Comparison of ENCODE assay signal across 11 cellular contexts in the genomic region with DNA sequence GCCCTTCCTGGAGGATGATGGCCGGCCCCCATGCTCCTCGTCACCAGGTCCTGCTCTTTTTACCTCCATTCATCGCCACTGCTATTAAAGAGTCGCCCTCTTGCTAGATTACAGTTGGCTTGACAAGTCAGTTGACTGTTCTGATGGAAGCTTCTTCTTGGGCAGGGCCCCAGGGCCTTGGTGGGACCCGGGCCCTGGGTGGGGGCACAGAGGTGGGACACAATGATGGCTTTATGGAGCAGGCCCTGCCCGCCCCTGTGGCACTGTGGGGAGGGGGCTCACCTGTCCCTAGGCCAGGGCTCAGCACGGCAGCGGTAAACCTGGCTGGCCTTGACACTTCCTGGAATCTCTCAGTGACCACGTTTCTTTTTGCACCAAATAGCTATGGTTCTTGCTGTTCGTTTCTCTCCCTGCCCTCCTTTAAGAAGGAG. TPM values are rescaled to one million over a fixed set of nuclear protein-coding genes. Genes with fewer than 3 reads are reported as not detected.
DNase-seq lines count a peak whose midpoint lies in the region; TF ChIP-seq lines count a peak whose summit lies in the region.
"Had no signal": no experiment of that assay in that cellular context is flagged by ENCODE, and none has a peak within 500 bp of the region (broad histone marks: within the 10 kb centered on the region; RNA-seq: fewer than 3 reads in every experiment).

No MANE protein-coding gene starts in this region.

- H3K27me3 Mint-ChIP-seq in CD4-positive, alpha-beta memory T cell: no peaks in the 10 kb centered on the region
- H3K27me3 Mint-ChIP-seq in neural crest cell (ENCODE audit: low read depth): peaks cover 7% of the 10 kb centered on the region

- no peak for DNase-seq in CD4-positive, alpha-beta memory T cell
- DNase-seq in H4 (ENCODE audit: low spot score): peak; percentile 3
- peak in 1 of 2 donors; percentile 17 for DNase-seq in breast epithelium (ENCODE audit: low spot score in 2 of 2)
- no peak for DNase-seq in neural crest cell (ENCODE audit: low read depth, low spot score)
- no peak for DNase-seq in central memory CD4-positive, alpha-beta T cell
- no peak for DNase-seq in NCI-H1092 treated with DMSO at 0.1 percent for 48 hours (lab: John Stamatoyannopoulos, UW)
- no peak for DNase-seq in testis
- no peak for DNase-seq in glomerular visceral epithelial cell (ENCODE audit: extremely low spot score)
- DNase-seq: activated CD4-positive, alpha-beta T cell treated with anti-CD3 and anti-CD28 coated beads for 48 hours; SHP77 treated with DMSO at 0.1 percent for 48 hours had no signal

- H3K4me1 Mint-ChIP-seq in CD4-positive, alpha-beta memory T cell: peaks cover 6 to 15% (median 10%) of the 10 kb centered on the region in 4 donors
- H3K4me1 Mint-ChIP-seq in neural crest cell: peaks cover 10% of the 10 kb centered on the region

- H3K27me3 ChIP-seq in CD4-positive, alpha-beta memory T cell (ENCODE audit: insufficient read depth, low read length): no peaks in the 10 kb centered on the region
- H3K27me3 ChIP-seq in breast epithelium: no peaks in the 10 kb centered on the region
- no peaks in the 10 kb centered on the region for H3K27me3 ChIP-seq in testis
- H3K27me3 ChIP-seq: body of pancreas had no signal

- no peak overlapping the region for H3K4me3 ChIP-seq in CD4-positive, alpha-beta memory T cell (ENCODE audit: low read length in 2 of 2)
- H3K4me3 ChIP-seq in breast epithelium (no peak overlapping the region), testis (no peak overlapping the region)
- H3K4me3 ChIP-seq: body of pancreas had no signal

- TF ChIP-seq CTCF in breast epithelium (IDR thresholded peaks at IDR 0.05) (no peak), neural crest cell (conservative IDR thresholded peaks at IDR 0.05) (no peak), testis (IDR thresholded peaks at IDR 0.05) (no peak)

- WGBS in testis, 2 donors: 73 to 81% methylated on average over 6 to 10 of the region's 10 CpGs

- peak overlapping the region in 5 of 7 donors; percentile 24 to 70 (median 60) for H3K27ac Mint-ChIP-seq in CD4-positive, alpha-beta memory T cell
- H3K27ac Mint-ChIP-seq in neural crest cell (ENCODE audit: unreplicated experiment): no peak overlapping the region

- H3K9me3 ChIP-seq in CD4-positive, alpha-beta memory T cell (ENCODE audit: control insufficient read depth in 1 of 2, low read length in 2 of 2): no peaks in the 10 kb centered on the region
- H3K9me3 ChIP-seq in breast epithelium (no peaks in the 10 kb centered on the region), testis (no peaks in the 10 kb centered on the region)
- H3K9me3 ChIP-seq: body of pancreas had no signal

- no peaks in the 10 kb centered on the region for H3K36me3 Mint-ChIP-seq in CD4-positive, alpha-beta memory T cell
- no peaks in the 10 kb centered on the region for H3K36me3 Mint-ChIP-seq in neural crest cell (ENCODE audit: low read depth)

- POLR2A ChIA-PET in CD4-positive, alpha-beta memory T cell (lab: Charles Lee; ENCODE audit: partially characterized antibody): no interaction called here

- H3K4me3 Mint-ChIP-seq in CD4-positive, alpha-beta memory T cell: peak overlapping the region; percentile 51 to 81 (median 74)
- H3K4me3 Mint-ChIP-seq in neural crest cell: peak overlapping the region; percentile 70

- H3K27ac ChIP-seq in CD4-positive, alpha-beta memory T cell (ENCODE audit: low read depth, low read length): no peak overlapping the region
- peak overlapping the region; percentile 85 to 94 for H3K27ac ChIP-seq in breast epithelium
- H3K27ac ChIP-seq in testis: no peak overlapping the region

- CTCF ChIA-PET in CD4-positive, alpha-beta memory T cell (lab: Charles Lee; ENCODE audit: partially characterized antibody): interaction anchor here (1.0 kb wide), 1 partner anchor 21 kb away, joined by 3 read pairs; no protein-coding TSS in a partner anchor

- H3K36me3 ChIP-seq in CD4-positive, alpha-beta memory T cell (ENCODE audit: insufficient read depth, low read length): no peaks in the 10 kb centered on the region
- no peaks in the 10 kb centered on the region for H3K36me3 ChIP-seq in breast epithelium
- H3K36me3 ChIP-seq in testis (ENCODE audit: low read depth, missing control alignments): no peaks in the 10 kb centered on the region

- H3K4me1 ChIP-seq in CD4-positive, alpha-beta memory T cell (ENCODE audit: insufficient read depth, low read length): peaks cover 13% of the 10 kb centered on the region
- H3K4me1 ChIP-seq in breast epithelium (peaks cover 4% of the 10 kb centered on the region in 2 donors), testis (peaks cover 21% of the 10 kb centered on the region)

- intact Hi-C loops in CD4-positive, alpha-beta memory T cell (cut with micrococcal nuclease): loop anchor here (5.0 to 10.0 kb wide), 2 partner anchors 229 to 1524 kb away; a partner anchor contains a TSS
- intact Hi-C loops in breast epithelium (cut with DNase I; ENCODE audit: low total_unique reads) (no loop called here), testis (cut with DNase I; ENCODE audit: low total_unique reads) (loop anchor here (10.0 kb wide), 1 partner anchor 411 kb away; no protein-coding TSS in a partner anchor)

- H3K9me3 Mint-ChIP-seq in CD4-positive, alpha-beta memory T cell: no peaks in the 10 kb centered on the region
- H3K9me3 Mint-ChIP-seq in neural crest cell: no peaks in the 10 kb centered on the region

- TF ChIP-seq POLR2A in breast epithelium (IDR thresholded peaks at IDR 0.05) (no peak), testis (IDR thresholded peaks at IDR 0.05) (no peak)

RNA-seq across cellular contexts. Expression of a gene that starts 4.8 kb away (rescaled TPM):
- 10 to 100 TPM; 12.4 to 13.3 TPM for total RNA-seq in CD4-positive, alpha-beta memory T cell
- polyA plus RNA-seq in CD4-positive, alpha-beta memory T cell: 1 to 10 TPM; 1.2 to 4.4 TPM
- 20.3 and 25.3 TPM in 2 replicates for total RNA-seq in H4 (2014; rRNA removed; shearing (Covaris generic))
- total RNA-seq in breast epithelium (10 to 100 TPM; 15.7 to 38.6 (median 29.8) TPM), neural crest cell (39.8 and 40.3 TPM in 2 replicates), testis (100 to 1,000 TPM; 143 to 203 TPM)
- polyA plus RNA-seq in testis (ENCODE audit: insufficient read depth, low read depth, low replicate concordance): 58.7 TPM

Comparison
In these comparisons a context has a peak if more than half of its experiments do, and no peak if none do; other contexts are left out.
1. H3K27ac ChIP-seq: peak in breast epithelium (2 of 2); none in CD4-positive, alpha-beta memory T cell (single experiment) and testis (0 of 2).